8 cellular contexts compared by ENCODE assay signal in genomic region chr6:13272131-13273046, GRCh38. TPM values are rescaled to one million over a fixed set of nuclear protein-coding genes. Genes with fewer than 3 reads are reported as not detected.
DNase-seq lines count a peak whose midpoint lies in the region; ATAC-seq, FAIRE-seq and TF ChIP-seq lines count a peak whose summit lies in the region.

No MANE protein-coding gene starts in this region.

- TF ChIP-seq CTCF in astrocyte (IDR thresholded peaks at IDR 0.05; ENCODE audit: insufficient read depth, low read depth, low read length): no peak

- no peak overlapping the region for H2AFZ ChIP-seq in astrocyte (ENCODE audit: low read depth, low read length)

- H4K20me1 ChIP-seq in astrocyte (ENCODE audit: insufficient read depth, low read length): no peaks in the 10 kb centered on the region

- no peak overlapping the region for H3K4me3 Mint-ChIP-seq in astrocyte (ENCODE audit: unreplicated experiment)

- no peak for FAIRE-seq in astrocyte (lab: Jason Lieb, UNC)

- no peaks in the 10 kb centered on the region for H3K9me3 ChIP-seq in astrocyte (ENCODE audit: insufficient read depth, low read depth, low read length)

- peak; percentile 53 for ATAC-seq in GM19035 (IDR thresholded peaks at IDR 0.05; ENCODE audit: unreplicated experiment)
- peak; percentile 56 for ATAC-seq in HG03108 (IDR thresholded peaks at IDR 0.05; ENCODE audit: unreplicated experiment)

- H3K4me1 ChIP-seq in astrocyte (ENCODE audit: insufficient read depth, low read length): peaks cover 6% of the 10 kb centered on the region

- no peaks in the 10 kb centered on the region for H3K27me3 Mint-ChIP-seq in astrocyte (ENCODE audit: low read depth, unreplicated experiment)

- no peak overlapping the region for H3K4me3 ChIP-seq in astrocyte (ENCODE audit: insufficient read depth, low read depth, low read length)

- H3K27ac ChIP-seq in astrocyte (ENCODE audit: low read depth, low read length): no peak overlapping the region

- no peaks in the 10 kb centered on the region for H3K9me3 Mint-ChIP-seq in astrocyte (ENCODE audit: unreplicated experiment)

- peak; percentile 54 for DNase-seq in astrocyte (ENCODE audit: low read depth)
- DNase-seq in renal cortical epithelial cell (ENCODE audit: low read depth): peak; percentile 95
- no peak for DNase-seq in SW480 (ENCODE audit: low spot score)
- DNase-seq in RKO (ENCODE audit: low spot score): no peak
- no peak for DNase-seq in NCI-H2227 treated with DMSO at 0.1 percent for 48 hours (lab: John Stamatoyannopoulos, UW)
- no peak for DNase-seq in NCI-H187 treated with DMSO at 0.1 percent for 48 hours (lab: John Stamatoyannopoulos, UW)

- no peak overlapping the region for H3K9ac ChIP-seq in astrocyte (ENCODE audit: low read length)

- H3K27me3 ChIP-seq in astrocyte (ENCODE audit: insufficient read depth, low read length): no peaks in the 10 kb centered on the region

- H3K27ac Mint-ChIP-seq in astrocyte (ENCODE audit: unreplicated experiment): peak overlapping the region; percentile 98

- no peak overlapping the region for H3K4me2 ChIP-seq in astrocyte (ENCODE audit: low read length)

- no peaks in the 10 kb centered on the region for H3K36me3 Mint-ChIP-seq in astrocyte (ENCODE audit: low read depth, unreplicated experiment)

- peaks cover 49% of the 10 kb centered on the region for H3K4me1 Mint-ChIP-seq in astrocyte (ENCODE audit: low read depth, unreplicated experiment)

- no peaks in the 10 kb centered on the region for H3K36me3 ChIP-seq in astrocyte (ENCODE audit: insufficient read depth, low read length)

- H3K79me2 ChIP-seq in astrocyte (ENCODE audit: insufficient read depth, low read length): no peaks in the 10 kb centered on the region

RNA-seq across cellular contexts. Expression of gene TBC1D7, which starts 55.9 kb away (rescaled TPM):
- 27.2 and 27.9 TPM in 2 replicates for total RNA-seq in astrocyte
- 18.2 and 18.4 TPM in 2 replicates for total RNA-seq in renal cortical epithelial cell

Comparison
In these comparisons a context has a peak if more than half of its experiments do, and no peak if none do; other contexts are left out.
1. DNase-seq: peak in astrocyte (single experiment) and renal cortical epithelial cell (single experiment); none in SW480 (single experiment), RKO (single experiment), NCI-H2227 treated with DMSO at 0.1 percent for 48 hours (single experiment) and NCI-H187 treated with DMSO at 0.1 percent for 48 hours (single experiment).